In genomic region chr9:134358026-134358967, GRCh38 we compare ENCODE assay signal across 1 cellular context.
TF ChIP-seq lines count a peak whose summit lies in the region.

No MANE protein-coding gene starts in this region.

TF ChIP-seq in HepG2, 621 proteins besides CTCF, POLR2A, EP300 and RAD21 (continued from another document):
- TF ChIP-seq, protein P1, sequence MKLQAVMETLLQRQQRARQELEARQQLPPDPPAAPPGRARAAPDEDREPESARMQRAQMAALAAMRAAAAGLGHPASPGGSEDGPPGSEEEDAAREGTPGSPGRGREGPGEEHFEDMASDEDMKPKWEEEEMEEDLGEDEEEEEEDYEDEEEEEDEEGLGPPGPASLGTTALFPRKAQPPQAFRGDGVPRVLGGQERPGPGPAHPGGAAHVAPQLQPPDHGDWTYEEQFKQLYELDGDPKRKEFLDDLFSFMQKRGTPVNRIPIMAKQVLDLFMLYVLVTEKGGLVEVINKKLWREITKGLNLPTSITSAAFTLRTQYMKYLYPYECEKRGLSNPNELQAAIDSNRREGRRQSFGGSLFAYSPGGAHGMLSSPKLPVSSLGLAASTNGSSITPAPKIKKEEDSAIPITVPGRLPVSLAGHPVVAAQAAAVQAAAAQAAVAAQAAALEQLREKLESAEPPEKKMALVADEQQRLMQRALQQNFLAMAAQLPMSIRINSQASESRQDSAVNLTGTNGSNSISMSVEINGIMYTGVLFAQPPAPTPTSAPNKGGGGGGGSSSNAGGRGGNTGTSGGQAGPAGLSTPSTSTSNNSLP (IDR thresholded peaks at IDR 0.05; ENCODE audit: low read depth, low read length): no peak
- TF ChIP-seq, protein P2, sequence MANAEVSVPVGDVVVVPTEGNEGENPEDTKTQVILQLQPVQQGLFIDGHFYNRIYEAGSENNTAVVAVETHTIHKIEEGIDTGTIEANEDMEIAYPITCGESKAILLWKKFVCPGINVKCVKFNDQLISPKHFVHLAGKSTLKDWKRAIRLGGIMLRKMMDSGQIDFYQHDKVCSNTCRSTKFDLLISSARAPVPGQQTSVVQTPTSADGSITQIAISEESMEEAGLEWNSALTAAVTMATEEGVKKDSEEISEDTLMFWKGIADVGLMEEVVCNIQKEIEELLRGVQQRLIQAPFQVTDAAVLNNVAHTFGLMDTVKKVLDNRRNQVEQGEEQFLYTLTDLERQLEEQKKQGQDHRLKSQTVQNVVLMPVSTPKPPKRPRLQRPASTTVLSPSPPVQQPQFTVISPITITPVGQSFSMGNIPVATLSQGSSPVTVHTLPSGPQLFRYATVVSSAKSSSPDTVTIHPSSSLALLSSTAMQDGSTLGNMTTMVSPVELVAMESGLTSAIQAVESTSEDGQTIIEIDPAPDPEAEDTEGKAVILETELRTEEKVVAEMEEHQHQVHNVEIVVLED (CRISPR knock-in tag; IDR thresholded peaks at IDR 0.05; ENCODE audit: borderline replicate concordance): no peak
- no peak for TF ChIP-seq ZBED4 (CRISPR knock-in tag; IDR thresholded peaks at IDR 0.05; ENCODE audit: borderline replicate concordance)
